13 cellular contexts compared by ENCODE assay signal in genomic region chr1:208219659-208220282, GRCh38. TPM values are rescaled to one million over a fixed set of nuclear protein-coding genes. Genes with fewer than 3 reads are reported as not detected.
DNase-seq lines count a peak whose midpoint lies in the region; ATAC-seq and TF ChIP-seq lines count a peak whose summit lies in the region.
"Had no signal": no experiment of that assay in that cellular context is flagged by ENCODE, and none has a peak within 500 bp of the region (broad histone marks: within the 10 kb centered on the region; RNA-seq: fewer than 3 reads in every experiment).

No MANE protein-coding gene starts in this region.

- H3K4me3 ChIP-seq in SJSA1 (no peak overlapping the region), esophagus (ENCODE audit: low read depth in 1 of 2, low read length in 2 of 2) (no peak overlapping the region)

- no peak for TF ChIP-seq CTCF in nephron (IDR thresholded peaks at IDR 0.05; ENCODE audit: unreplicated experiment in 3 of 3)

- H3K4me1 ChIP-seq in SJSA1 (replicated peaks), result peaks cover 92% of the 10 kb centered on the region
- H3K4me1 ChIP-seq in esophagus (ENCODE audit: control insufficient read depth in 2 of 2, insufficient read depth in 2 of 2, low read length in 1 of 2), result peaks cover 0 to 23% of the 10 kb centered on the region in 2 donors

- H3K27me3 ChIP-seq in SJSA1 (replicated peaks) (no peaks in the 10 kb centered on the region), esophagus (ENCODE audit: control insufficient read depth in 1 of 2, insufficient read depth in 2 of 2, low read length in 2 of 2) (no peaks in the 10 kb centered on the region)

- H3K27ac Mint-ChIP-seq in nephron, result peak overlapping the region; percentile 82 to 90 (median 86)
- H3K27ac Mint-ChIP-seq: activated T-helper 1 cell treated with anti-CD3 and anti-CD28 coated beads, Interleukin-12 subunit alpha, Interleukin-12 subunit beta, Interleukin-2, Interleukin-4 antibody, amounts not matched to agents 30 ng/mL and 10 ng/mL and 1 ng/mL, durations not matched to agents 14 hours and 24 hours and 36 hours; CD4-positive, alpha-beta memory T cell; memory B cell; stimulated activated memory B cell treated with anti-CD40 and anti-IgM and Interleukin-4, amounts not matched to agents 10 μg/mL and 1 μg/mL and 100 μg/mL, for 72 hours had no signal

- no peaks in the 10 kb centered on the region for H3K27me3 Mint-ChIP-seq in nephron (ENCODE audit: low read depth)

- H3K27ac ChIP-seq in SJSA1 (peak overlapping the region; percentile 85), esophagus (ENCODE audit: low read depth in 2 of 2, low read length in 1 of 2) (peak overlapping the region; percentile 60 to 86)

- no peaks in the 10 kb centered on the region for H3K9me3 Mint-ChIP-seq in nephron
- H3K9me3 Mint-ChIP-seq: activated T-helper 1 cell treated with anti-CD3 and anti-CD28 coated beads, Interleukin-12 subunit alpha, Interleukin-12 subunit beta, Interleukin-2, Interleukin-4 antibody, amounts not matched to agents 30 ng/mL and 10 ng/mL and 1 ng/mL, durations not matched to agents 14 hours and 24 hours and 36 hours had no signal

- 30 to 49% methylated on average over 15 of the region's 15 CpGs for WGBS in esophagus, 2 donors

- DNase-seq in AG20443 (ENCODE audit: low spot score) (peak; percentile 78), SJSA1 (ENCODE audit: low read depth in 1 of 2, low spot score in 2 of 2) (peak; percentile 89 to 95), NCI-H2227 (lab: John Stamatoyannopoulos, UW; ENCODE audit: unreplicated experiment) (no peak), SK-N-DZ (ENCODE audit: low spot score) (no peak), DMS79 (lab: John Stamatoyannopoulos, UW) (no peak)
- DNase-seq: CD4-positive, alpha-beta memory T cell; NCI-H510A had no signal

- no peak for ATAC-seq in HG02870 (IDR thresholded peaks at IDR 0.05; ENCODE audit: unreplicated experiment)
- ATAC-seq: stimulated activated memory B cell treated with anti-CD40 and anti-IgM and Interleukin-4, amounts not matched to agents 10 μg/mL and 1 μg/mL and 100 μg/mL, for 72 hours had no signal

- H3K36me3 ChIP-seq in SJSA1, result peaks cover 51% of the 10 kb centered on the region
- peaks cover 0 to 21% of the 10 kb centered on the region in 2 donors for H3K36me3 ChIP-seq in esophagus (ENCODE audit: control insufficient read depth in 2 of 2, insufficient read depth in 2 of 2, low read length in 1 of 2)

- H3K4me3 Mint-ChIP-seq in nephron, result peak overlapping the region in 2 of 3 experiments; percentile 43 to 55
- H3K4me3 Mint-ChIP-seq: activated T-helper 1 cell treated with anti-CD3 and anti-CD28 coated beads, Interleukin-12 subunit alpha, Interleukin-12 subunit beta, Interleukin-2, Interleukin-4 antibody, amounts not matched to agents 30 ng/mL and 10 ng/mL and 1 ng/mL, durations not matched to agents 14 hours and 24 hours and 36 hours; CD4-positive, alpha-beta memory T cell; memory B cell; stimulated activated memory B cell treated with anti-CD40 and anti-IgM and Interleukin-4, amounts not matched to agents 10 μg/mL and 1 μg/mL and 100 μg/mL, for 72 hours had no signal

- H3K36me3 Mint-ChIP-seq in nephron (ENCODE audit: low read depth), result peaks cover 40% of the 10 kb centered on the region
- H3K36me3 Mint-ChIP-seq: stimulated activated memory B cell treated with anti-CD40 and anti-IgM and Interleukin-4, amounts not matched to agents 10 μg/mL and 1 μg/mL and 100 μg/mL, for 72 hours had no signal

- peaks cover 4% of the 10 kb centered on the region; the same call in 1 of the 2 replicates for H3K9me3 ChIP-seq in SJSA1 (replicated peaks)
- no peaks in the 10 kb centered on the region for H3K9me3 ChIP-seq in esophagus (ENCODE audit: control insufficient read depth in 2 of 2, insufficient read depth in 1 of 2, low read depth in 1 of 2, low read length in 1 of 2)

- H3K4me1 Mint-ChIP-seq in nephron, result peaks cover 85% of the 10 kb centered on the region
- H3K4me1 Mint-ChIP-seq: memory B cell; stimulated activated memory B cell treated with anti-CD40 and anti-IgM and Interleukin-4, amounts not matched to agents 10 μg/mL and 1 μg/mL and 100 μg/mL, for 72 hours had no signal

RNA-seq across cellular contexts. Expression of gene PLXNA2, which starts 24.4 kb away (rescaled TPM):
- 5.4 and 8.7 TPM in 2 replicates for total RNA-seq in SJSA1 (2014; rRNA removed; shearing (Covaris generic))
- polyA plus RNA-seq in esophagus, result 10 to 100 TPM; 12.6 to 25.5 TPM
- 6.0 and 6.3 TPM in 2 replicates for polyA plus RNA-seq in SK-N-DZ (2014; cell fraction: cytosol; rRNA removed)
- 16.3 and 61.2 TPM in 2 replicates for polyA plus RNA-seq in SK-N-DZ (2014; cell fraction: nucleus; rRNA removed)

Comparison
In these comparisons a context has a peak if more than half of its experiments do, and no peak if none do; other contexts are left out.
1. DNase-seq: peak in AG20443 (single experiment) and SJSA1 (2 of 2); none in NCI-H2227 (single experiment), SK-N-DZ (single experiment) and DMS79 (single experiment).